19 cellular contexts compared by ENCODE assay signal in genomic region chr19:34576292-34576691, GRCh38.
A peak's percentile ranks its signal among the peaks of the same experiment; 100 is the strongest.
DNase-seq lines count a peak whose midpoint lies in the region; ATAC-seq and TF ChIP-seq lines count a peak whose summit lies in the region.
"Had no signal": no experiment of that assay in that cellular context is flagged by ENCODE, and none has a peak within 500 bp of the region (broad histone marks: within the 10 kb centered on the region; RNA-seq: fewer than 3 reads in every experiment).

No MANE protein-coding gene starts in this region.

- no peak for TF ChIP-seq CTCF in WTC11 (IDR thresholded peaks at IDR 0.05)

- peak overlapping the region; percentile 11 for H3K18ac ChIP-seq in neuronal stem cell (ENCODE audit: low read length)

- H3K9me3 Mint-ChIP-seq in activated CD8-positive, alpha-beta memory T cell treated with anti-CD3 and anti-CD28 coated beads, Interleukin-2, amount 10 ng/mL, durations not matched to agents 7 days and 5 days (ENCODE audit: low read depth), result peaks cover 7% of the 10 kb centered on the region
- H3K9me3 Mint-ChIP-seq in WTC11, result peaks cover 11% of the 10 kb centered on the region
- peaks cover 14% of the 10 kb centered on the region for H3K9me3 Mint-ChIP-seq in activated CD4-positive, alpha-beta memory T cell treated with anti-CD3 and anti-CD28 coated beads, Interleukin-2, amount 10 ng/mL, durations not matched to agents 7 days and 5 days

- POLR2A ChIA-PET in WTC11 (lab: Charles Lee), result no interaction called here
- POLR2A ChIA-PET in activated CD4-positive, alpha-beta memory T cell treated with anti-CD3 and anti-CD28 coated beads, Interleukin-2, amount 10 ng/mL, durations not matched to agents 7 days and 5 days (lab: Charles Lee), result no interaction called here

- H3K4me1 ChIP-seq in neuronal stem cell (ENCODE audit: control insufficient read depth in 2 of 2, insufficient read depth in 1 of 2, low read depth in 1 of 2, low read length in 2 of 2), result no peaks in the 10 kb centered on the region
- H3K4me1 ChIP-seq: Caco-2 had no signal

- no peak overlapping the region for H3K4me2 ChIP-seq in neuronal stem cell (ENCODE audit: insufficient read depth, low read length, poor library complexity, severe bottlenecking)
- H3K4me2 ChIP-seq: BLaER1 had no signal

- DNase-seq in activated CD8-positive, alpha-beta memory T cell treated with anti-CD3 and anti-CD28 coated beads, Interleukin-2, amount 10 ng/mL, durations not matched to agents 7 days and 5 days, result peak; percentile 7
- no peak for DNase-seq in activated CD8-positive, alpha-beta memory T cell treated with anti-CD3 and anti-CD28 coated beads, Interleukin-2, amount 50 U/mL, for 4 hours
- DNase-seq in WTC11 (ENCODE audit: low spot score) (no peak), neuronal stem cell (ENCODE audit: low spot score) (no peak), superior temporal gyrus (ENCODE audit: extremely low spot score) (no peak)
- no peak for DNase-seq in activated CD4-positive, alpha-beta memory T cell treated with anti-CD3 and anti-CD28 coated beads, Interleukin-2, amount 10 ng/mL, durations not matched to agents 7 days and 5 days
- DNase-seq: Caco-2; CD4-positive, CD25-positive, alpha-beta regulatory T cell; CD8-positive, alpha-beta T cell; DMS153; DND-41; GM23248; H7; HFFc6 had no signal

- H3K4me3 ChIP-seq in neuronal stem cell (ENCODE audit: low read length in 2 of 2), result peak overlapping the region in 1 of 2 donors; percentile 30
- H3K4me3 ChIP-seq: BLaER1, GM23248 had no signal

- H2BK120ac ChIP-seq in neuronal stem cell (ENCODE audit: low read depth, low read length), result no peak overlapping the region

- no peak overlapping the region for H4K91ac ChIP-seq in neuronal stem cell (ENCODE audit: low read depth, low read length, poor library complexity)

- H2BK5ac ChIP-seq in neuronal stem cell (ENCODE audit: low read length), result no peak overlapping the region

- H3K79me1 ChIP-seq in neuronal stem cell (ENCODE audit: low read depth, low read length), result no peaks in the 10 kb centered on the region

- H3K4me3 Mint-ChIP-seq in activated CD8-positive, alpha-beta memory T cell treated with anti-CD3 and anti-CD28 coated beads, Interleukin-2, amount 10 ng/mL, durations not matched to agents 7 days and 5 days, result no peak overlapping the region
- peak overlapping the region; percentile 81 for H3K4me3 Mint-ChIP-seq in WTC11
- no peak overlapping the region for H3K4me3 Mint-ChIP-seq in activated CD4-positive, alpha-beta memory T cell treated with anti-CD3 and anti-CD28 coated beads, Interleukin-2, amount 10 ng/mL, durations not matched to agents 7 days and 5 days
- H3K4me3 Mint-ChIP-seq: B cell; CD4-positive, CD25-positive, alpha-beta regulatory T cell; CD8-positive, alpha-beta T cell; HFFc6 had no signal

- peaks cover 9% of the 10 kb centered on the region for H3K27me3 Mint-ChIP-seq in activated CD8-positive, alpha-beta memory T cell treated with anti-CD3 and anti-CD28 coated beads, Interleukin-2, amount 10 ng/mL, durations not matched to agents 7 days and 5 days
- peaks cover 24% of the 10 kb centered on the region for H3K27me3 Mint-ChIP-seq in WTC11 (ENCODE audit: low read depth)
- H3K27me3 Mint-ChIP-seq in activated CD4-positive, alpha-beta memory T cell treated with anti-CD3 and anti-CD28 coated beads, Interleukin-2, amount 10 ng/mL, durations not matched to agents 7 days and 5 days, result no peaks in the 10 kb centered on the region
- H3K27me3 Mint-ChIP-seq: CD4-positive, CD25-positive, alpha-beta regulatory T cell had no signal

- no peak overlapping the region for H2AFZ ChIP-seq in neuronal stem cell (ENCODE audit: low read length)
- H2AFZ ChIP-seq: GM23248 had no signal

- H3K4me1 Mint-ChIP-seq in activated CD8-positive, alpha-beta memory T cell treated with anti-CD3 and anti-CD28 coated beads, Interleukin-2, amount 10 ng/mL, durations not matched to agents 7 days and 5 days, result peaks cover 2% of the 10 kb centered on the region
- H3K4me1 Mint-ChIP-seq in WTC11, result peaks cover 22% of the 10 kb centered on the region
- H3K4me1 Mint-ChIP-seq in activated CD4-positive, alpha-beta memory T cell treated with anti-CD3 and anti-CD28 coated beads, Interleukin-2, amount 10 ng/mL, durations not matched to agents 7 days and 5 days, result no peaks in the 10 kb centered on the region
- H3K4me1 Mint-ChIP-seq: B cell had no signal

- CTCF ChIA-PET in activated CD8-positive, alpha-beta memory T cell treated with anti-CD3 and anti-CD28 coated beads, Interleukin-2, amount 10 ng/mL, durations not matched to agents 7 days and 5 days (lab: Charles Lee), result no interaction called here
- CTCF ChIA-PET in WTC11 (lab: Charles Lee), result interaction anchor here (0.5 to 0.8 kb wide), 2 partner anchors 136 to 558 kb away, joined by 3 read pairs; no protein-coding TSS in a partner anchor
- CTCF ChIA-PET in activated CD4-positive, alpha-beta memory T cell treated with anti-CD3 and anti-CD28 coated beads, Interleukin-2, amount 10 ng/mL, durations not matched to agents 7 days and 5 days (lab: Charles Lee), result no interaction called here

- no peak overlapping the region for H3K4ac ChIP-seq in neuronal stem cell (ENCODE audit: low read length)

- H2AK5ac ChIP-seq in neuronal stem cell (ENCODE audit: low read depth, low read length), result no peak overlapping the region

- H3K27ac Mint-ChIP-seq in activated CD8-positive, alpha-beta memory T cell treated with anti-CD3 and anti-CD28 coated beads, Interleukin-2, amount 10 ng/mL, durations not matched to agents 7 days and 5 days, result no peak overlapping the region
- H3K27ac Mint-ChIP-seq in WTC11, result no peak overlapping the region
- H3K27ac Mint-ChIP-seq in activated CD4-positive, alpha-beta memory T cell treated with anti-CD3 and anti-CD28 coated beads, Interleukin-2, amount 10 ng/mL, durations not matched to agents 7 days and 5 days, result no peak overlapping the region
- H3K27ac Mint-ChIP-seq: B cell; CD4-positive, CD25-positive, alpha-beta regulatory T cell; CD8-positive, alpha-beta T cell; HFFc6 had no signal

- peak overlapping the region; percentile 21 for H3K14ac ChIP-seq in neuronal stem cell (ENCODE audit: low read length)

- no peak overlapping the region for H3K9ac ChIP-seq in neuronal stem cell (ENCODE audit: low read depth, low read length, poor library complexity)
- H3K9ac ChIP-seq: BLaER1, GM23248 had no signal

- no peak overlapping the region for H3K27ac ChIP-seq in neuronal stem cell (replicated peaks; ENCODE audit: low read length)
- H3K27ac ChIP-seq: 22Rv1, BLaER1, C4-2B, GM23248 had no signal

- ATAC-seq in activated CD8-positive, alpha-beta memory T cell treated with anti-CD3 and anti-CD28 coated beads, Interleukin-2, amount 10 ng/mL, durations not matched to agents 7 days and 5 days, result no peak
- ATAC-seq in WTC11, result no peak
- ATAC-seq: CD8-positive, alpha-beta T cell; HCT116 had no signal

- peaks cover 0 to 13% (median 11%) of the 10 kb centered on the region in 3 experiments for H3K27me3 ChIP-seq in neuronal stem cell (ENCODE audit: control insufficient read depth in 3 of 3, insufficient read depth in 3 of 3, low read depth in 1 of 3, low read length in 3 of 3)
- H3K27me3 ChIP-seq: BLaER1 had no signal

- no peaks in the 10 kb centered on the region for H3K9me3 ChIP-seq in neuronal stem cell (replicated peaks in 1 of 2; ENCODE audit: control insufficient read depth in 2 of 2, insufficient read depth in 1 of 2, low read depth in 1 of 2, low read length in 2 of 2)
- H3K9me3 ChIP-seq: Caco-2 had no signal

- no CpG with 5 or more reads among the region's 5 CpGs for WGBS in neuronal stem cell (ENCODE audit: extremely low coverage in 2 of 2, insufficient read length in 2 of 2, insufficient replicate concordance in 1 of 2), 2 donors

- H4K8ac ChIP-seq in neuronal stem cell (ENCODE audit: low read depth, low read length), result peak overlapping the region; percentile 17

- H2BK15ac ChIP-seq in neuronal stem cell (ENCODE audit: low read length), result no peak overlapping the region

- H3K36me3 Mint-ChIP-seq in activated CD8-positive, alpha-beta memory T cell treated with anti-CD3 and anti-CD28 coated beads, Interleukin-2, amount 10 ng/mL, durations not matched to agents 7 days and 5 days, result no peaks in the 10 kb centered on the region
- no peaks in the 10 kb centered on the region for H3K36me3 Mint-ChIP-seq in WTC11
- H3K36me3 Mint-ChIP-seq in activated CD4-positive, alpha-beta memory T cell treated with anti-CD3 and anti-CD28 coated beads, Interleukin-2, amount 10 ng/mL, durations not matched to agents 7 days and 5 days (ENCODE audit: low read depth), result peaks cover 2% of the 10 kb centered on the region
- H3K36me3 Mint-ChIP-seq: CD4-positive, CD25-positive, alpha-beta regulatory T cell; CD8-positive, alpha-beta T cell had no signal

- H2BK12ac ChIP-seq in neuronal stem cell (ENCODE audit: low read length), result no peak overlapping the region

- H3K36me3 ChIP-seq in neuronal stem cell (replicated peaks in 1 of 2; ENCODE audit: control insufficient read depth in 2 of 2, insufficient read depth in 2 of 2, low read length in 2 of 2), result no peaks in the 10 kb centered on the region
- H3K36me3 ChIP-seq: BLaER1 had no signal

- H3K23ac ChIP-seq in neuronal stem cell (ENCODE audit: low read depth, low read length, poor library complexity), result no peak overlapping the region

TF ChIP-seq in WTC11, 78 proteins besides CTCF, POLR2A, EP300 and RAD21 (continues in another document):
- no peak for TF ChIP-seq JAZF1 (CRISPR knock-in tag; IDR thresholded peaks at IDR 0.05)
- no peak for TF ChIP-seq ZNF138 (CRISPR knock-in tag; conservative IDR thresholded peaks at IDR 0.05)
- no peak for TF ChIP-seq CBFB (CRISPR knock-in tag; IDR thresholded peaks at IDR 0.05; ENCODE audit: low read depth)
- no peak for TF ChIP-seq OVOL2 (CRISPR knock-in tag; IDR thresholded peaks at IDR 0.05; ENCODE audit: borderline replicate concordance)
- TF ChIP-seq CREB1 (CRISPR knock-in tag; IDR thresholded peaks at IDR 0.05), result no peak
- TF ChIP-seq, protein P1, sequence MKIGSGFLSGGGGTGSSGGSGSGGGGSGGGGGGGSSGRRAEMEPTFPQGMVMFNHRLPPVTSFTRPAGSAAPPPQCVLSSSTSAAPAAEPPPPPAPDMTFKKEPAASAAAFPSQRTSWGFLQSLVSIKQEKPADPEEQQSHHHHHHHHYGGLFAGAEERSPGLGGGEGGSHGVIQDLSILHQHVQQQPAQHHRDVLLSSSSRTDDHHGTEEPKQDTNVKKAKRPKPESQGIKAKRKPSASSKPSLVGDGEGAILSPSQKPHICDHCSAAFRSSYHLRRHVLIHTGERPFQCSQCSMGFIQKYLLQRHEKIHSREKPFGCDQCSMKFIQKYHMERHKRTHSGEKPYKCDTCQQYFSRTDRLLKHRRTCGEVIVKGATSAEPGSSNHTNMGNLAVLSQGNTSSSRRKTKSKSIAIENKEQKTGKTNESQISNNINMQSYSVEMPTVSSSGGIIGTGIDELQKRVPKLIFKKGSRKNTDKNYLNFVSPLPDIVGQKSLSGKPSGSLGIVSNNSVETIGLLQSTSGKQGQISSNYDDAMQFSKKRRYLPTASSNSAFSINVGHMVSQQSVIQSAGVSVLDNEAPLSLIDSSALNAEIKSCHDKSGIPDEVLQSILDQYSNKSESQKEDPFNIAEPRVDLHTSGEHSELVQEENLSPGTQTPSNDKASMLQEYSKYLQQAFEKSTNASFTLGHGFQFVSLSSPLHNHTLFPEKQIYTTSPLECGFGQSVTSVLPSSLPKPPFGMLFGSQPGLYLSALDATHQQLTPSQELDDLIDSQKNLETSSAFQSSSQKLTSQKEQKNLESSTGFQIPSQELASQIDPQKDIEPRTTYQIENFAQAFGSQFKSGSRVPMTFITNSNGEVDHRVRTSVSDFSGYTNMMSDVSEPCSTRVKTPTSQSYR (CRISPR knock-in tag; IDR thresholded peaks at IDR 0.05), result no peak
